8 cellular contexts compared by ENCODE assay signal in the genomic region with DNA sequence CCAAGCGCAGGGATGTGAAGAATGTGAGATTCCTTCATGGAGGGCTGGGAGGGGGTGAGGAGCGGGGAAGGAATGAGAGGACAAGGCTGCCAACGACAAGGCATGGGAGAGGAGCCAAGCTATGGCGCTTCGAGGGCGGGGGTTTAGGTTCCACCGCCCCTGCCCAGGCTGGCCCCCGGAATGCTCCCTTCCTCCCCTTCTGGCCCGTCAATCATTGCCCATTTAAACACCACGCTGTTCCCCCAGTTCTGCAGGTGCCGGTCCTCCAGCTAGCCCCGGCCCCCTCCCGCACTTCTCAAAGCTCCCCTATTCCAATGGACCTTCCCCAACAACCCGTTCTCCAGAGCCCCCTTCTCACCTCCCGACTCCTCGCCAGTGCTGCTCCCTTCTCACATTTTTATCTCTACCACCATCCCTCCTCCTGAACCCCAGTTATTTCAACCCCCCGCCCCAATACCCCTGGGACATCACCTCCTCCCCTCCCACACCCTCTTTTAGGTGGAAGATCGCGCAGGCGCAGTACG. TPM values are rescaled to one million over a fixed set of nuclear protein-coding genes. Genes with fewer than 3 reads are reported as not detected.
A peak's percentile ranks its signal among the peaks of the same experiment; 100 is the strongest.
DNase-seq lines count a peak whose midpoint lies in the region; ATAC-seq and TF ChIP-seq lines count a peak whose summit lies in the region.

No MANE protein-coding gene starts in this region.

- peak overlapping the region; percentile 95 for H3K4me3 Mint-ChIP-seq in activated T-cell treated with anti-CD3 and anti-CD28 coated beads, Interleukin-2, amount 50 U/mL, for 4 hours
- peak overlapping the region; percentile 99 for H3K4me3 Mint-ChIP-seq in dendritic cell treated with granulocyte-macrophage colony-stimulating factor and Interleukin-4, amounts not matched to agents 40 ng/mL and 50 ng/mL, for 4 days

- peak overlapping the region; percentile 94 for H3K4me2 ChIP-seq in PC-3 (ENCODE audit: low read length)

- H3F3A ChIP-seq in PC-3 (ENCODE audit: low read length, unreplicated experiment): no peaks in the 10 kb centered on the region

- H3K27me3 Mint-ChIP-seq in activated T-cell treated with anti-CD3 and anti-CD28 coated beads, Interleukin-2, amount 50 U/mL, for 4 hours (ENCODE audit: low read depth): no peaks in the 10 kb centered on the region
- H3K27me3 Mint-ChIP-seq in dendritic cell treated with granulocyte-macrophage colony-stimulating factor and Interleukin-4, amounts not matched to agents 40 ng/mL and 50 ng/mL, for 4 days: no peaks in the 10 kb centered on the region

- TF ChIP-seq CTCF in PC-3 (conservative IDR thresholded peaks at IDR 0.05; ENCODE audit: low read depth, low read length): no peak
- TF ChIP-seq CTCF in right lobe of liver (IDR thresholded peaks at IDR 0.05): no peak

- H3K4me3 ChIP-seq in PC-3 (ENCODE audit: low read length) (peak overlapping the region; percentile 90), right lobe of liver (peak overlapping the region; percentile 49 to 78 (median 55))

- peak overlapping the region; percentile 82 for H3K9ac ChIP-seq in PC-3 (ENCODE audit: low read length)

- POLR2A ChIA-PET in PC-3 (lab: Charles Lee; ENCODE audit: unreplicated experiment): interaction anchor here (0.7 to 1.3 kb wide), 2 partner anchors 93 to 228 kb away, joined by 3 to 17 read pairs; a partner anchor contains a TSS

- no peak for TF ChIP-seq POLR2A in right lobe of liver (IDR thresholded peaks at IDR 0.05)

- H3K9me3 ChIP-seq in PC-3 (ENCODE audit: low read length): no peaks in the 10 kb centered on the region
- no peaks in the 10 kb centered on the region for H3K9me3 ChIP-seq in right lobe of liver

- no peaks in the 10 kb centered on the region for H3K9me3 Mint-ChIP-seq in activated T-cell treated with anti-CD3 and anti-CD28 coated beads, Interleukin-2, amount 50 U/mL, for 4 hours
- no peaks in the 10 kb centered on the region for H3K9me3 Mint-ChIP-seq in dendritic cell treated with granulocyte-macrophage colony-stimulating factor and Interleukin-4, amounts not matched to agents 40 ng/mL and 50 ng/mL, for 4 days

- H3K27ac ChIP-seq in PC-3 (ENCODE audit: low read length) (peak overlapping the region; percentile 81), right lobe of liver (peak overlapping the region; percentile 91 to 97 (median 91))

- CTCF ChIA-PET in PC-3 (lab: Charles Lee): interaction anchor here (0.6 to 1.6 kb wide), 7 partner anchors 14 to 492 kb away, joined by 3 to 9 read pairs (median 5); a partner anchor contains a TSS

- DNase-seq in activated T-cell treated with anti-CD3 and anti-CD28 coated beads, Interleukin-2, amount 50 U/mL, for 4 hours: no peak
- no peak for DNase-seq in activated T-cell treated with anti-CD3 and anti-CD28 coated beads, Interleukin-2, amount 50 U/mL, for 1 hour
- peak; percentile 52 for DNase-seq in PC-3
- no peak for DNase-seq in right lobe of liver
- DNase-seq in superior temporal gyrus (ENCODE audit: extremely low spot score): peak; percentile 25
- no peak for DNase-seq in NCI-H2107 treated with DMSO at 0.1 percent for 48 hours (lab: John Stamatoyannopoulos, UW; ENCODE audit: unreplicated experiment)

- ATAC-seq in activated T-cell treated with anti-CD3 and anti-CD28 coated beads, Interleukin-2, amount 50 U/mL, for 4 hours: peak; percentile 18 to 34
- ATAC-seq in HG02759 (IDR thresholded peaks at IDR 0.05; ENCODE audit: unreplicated experiment) (peak; percentile 30), PC-3 (peak; percentile 16), right lobe of liver (peak in 1 of 4 donors; percentile 2)

- H3K4me1 Mint-ChIP-seq in activated T-cell treated with anti-CD3 and anti-CD28 coated beads, Interleukin-2, amount 50 U/mL, for 4 hours (ENCODE audit: low read depth): peaks cover 44% of the 10 kb centered on the region
- peaks cover 63% of the 10 kb centered on the region for H3K4me1 Mint-ChIP-seq in dendritic cell treated with granulocyte-macrophage colony-stimulating factor and Interleukin-4, amounts not matched to agents 40 ng/mL and 50 ng/mL, for 4 days (ENCODE audit: low read depth)

- peak overlapping the region; percentile 89 for H2AFZ ChIP-seq in PC-3 (ENCODE audit: low read length)

- 1% methylated on average over 11 of the region's 21 CpGs for WGBS in right lobe of liver (ENCODE audit: insufficient coverage, low coverage, low lambda C conversion rate, missing lambda C conversion rate)

- no peaks in the 10 kb centered on the region for H3K27me3 ChIP-seq in PC-3 (ENCODE audit: low read length)
- no peaks in the 10 kb centered on the region for H3K27me3 ChIP-seq in right lobe of liver

- H3K36me3 Mint-ChIP-seq in activated T-cell treated with anti-CD3 and anti-CD28 coated beads, Interleukin-2, amount 50 U/mL, for 4 hours (ENCODE audit: insufficient read depth): peaks cover 3% of the 10 kb centered on the region
- H3K36me3 Mint-ChIP-seq in dendritic cell treated with granulocyte-macrophage colony-stimulating factor and Interleukin-4, amounts not matched to agents 40 ng/mL and 50 ng/mL, for 4 days (ENCODE audit: low read depth): peaks cover 29% of the 10 kb centered on the region

- BruUV-seq in PC-3 (replicated peaks; lab: Mats Ljungman, UMichigan): TSS peak; percentile 85

- H3K27ac Mint-ChIP-seq in dendritic cell treated with granulocyte-macrophage colony-stimulating factor and Interleukin-4, amounts not matched to agents 40 ng/mL and 50 ng/mL, for 4 days: peak overlapping the region; percentile 100

- intact Hi-C loops in PC-3 (cut with micrococcal nuclease): loop anchor here (5.0 kb wide), 1 partner anchor 46 kb away; a partner anchor contains a TSS
- intact Hi-C loops in dendritic cell treated with granulocyte-macrophage colony-stimulating factor and Interleukin-4, amounts not matched to agents 40 ng/mL and 50 ng/mL, for 4 days (cut with micrococcal nuclease): loop anchor here (5.0 kb wide), 1 partner anchor 36 kb away; a partner anchor contains a TSS
- intact Hi-C loops in right lobe of liver (cut with DNase I): no loop called here

- H3K79me2 ChIP-seq in PC-3 (ENCODE audit: low read length): peaks cover 35% of the 10 kb centered on the region

- no peaks in the 10 kb centered on the region for H4K20me1 ChIP-seq in PC-3 (ENCODE audit: low read length)

- H3K36me3 ChIP-seq in PC-3 (ENCODE audit: low read depth, low read length): no peaks in the 10 kb centered on the region
- H3K36me3 ChIP-seq in right lobe of liver: peaks cover 0 to 3% (median 0%) of the 10 kb centered on the region in 4 donors

- H3K4me1 ChIP-seq in PC-3 (ENCODE audit: insufficient read depth, low read length): peaks cover 22% of the 10 kb centered on the region
- H3K4me1 ChIP-seq in right lobe of liver: peaks cover 0 to 24% (median 7%) of the 10 kb centered on the region in 4 donors

- no peaks in the 10 kb centered on the region for H3K9me2 ChIP-seq in PC-3 (replicated peaks; ENCODE audit: low read length)

RNA-seq across cellular contexts. Expression of a gene that starts 0.4 kb away (rescaled TPM):
- 10 to 100 TPM; 39.3 to 45.6 (median 40.1) TPM for total RNA-seq in activated T-cell treated with anti-CD3 and anti-CD28 coated beads, Interleukin-2, amount 50 U/mL, for 4 hours
- total RNA-seq in PC-3 (2014; rRNA removed) (43.9 and 52.1 TPM in 2 replicates), right lobe of liver (10 to 100 TPM; 10.6 to 23.0 (median 12.3) TPM)

RNA-seq across cellular contexts. Expression of a gene that starts 2.8 kb away (rescaled TPM):
- total RNA-seq in activated T-cell treated with anti-CD3 and anti-CD28 coated beads, Interleukin-2, amount 50 U/mL, for 4 hours: 100 to 1,000 TPM in 1 of 3 donors, 10 to 100 TPM in 2; 92.7 to 103 (median 98.9) TPM
- total RNA-seq in PC-3 (2014; rRNA removed) (91.6 and 98.6 TPM in 2 replicates), right lobe of liver (10 to 100 TPM; 10.3 to 24.3 (median 14.8) TPM)

RNA-seq across cellular contexts. Expression of a gene that starts 8.6 kb away (rescaled TPM):
- under 1 TPM; 0.53 to 0.84 (median 0.79) TPM for total RNA-seq in activated T-cell treated with anti-CD3 and anti-CD28 coated beads, Interleukin-2, amount 50 U/mL, for 4 hours
- total RNA-seq in PC-3 (2014; rRNA removed) (0.18 TPM in 1 of 2 replicates, not detected in the other), right lobe of liver (100 to 1,000 TPM in 3 of 6 experiments, 10 to 100 TPM in 3; 39.7 to 209 (median 110) TPM)

RNA-seq across cellular contexts. Expression of a gene that starts 32.0 kb away (rescaled TPM):
- total RNA-seq in activated T-cell treated with anti-CD3 and anti-CD28 coated beads, Interleukin-2, amount 50 U/mL, for 4 hours: 10 to 100 TPM; 85.7 to 92.9 (median 86.4) TPM
- total RNA-seq in PC-3 (2014; rRNA removed) (38.4 and 39.4 TPM in 2 replicates), right lobe of liver (10 to 100 TPM; 17.9 to 40.8 (median 25.7) TPM)

RNA-seq across cellular contexts. Expression of a gene that starts 36.9 kb away (rescaled TPM):
- total RNA-seq in activated T-cell treated with anti-CD3 and anti-CD28 coated beads, Interleukin-2, amount 50 U/mL, for 4 hours: 10 to 100 TPM; 60.8 to 70.3 (median 67.5) TPM
- total RNA-seq in PC-3 (2014; rRNA removed) (19.1 and 26.7 TPM in 2 replicates), right lobe of liver (10 to 100 TPM; 10.6 to 16.1 (median 12.2) TPM)

Comparison
In these comparisons a context has a peak if more than half of its experiments do, and no peak if none do; other contexts are left out.
1. DNase-seq: peak in PC-3 (single experiment) and superior temporal gyrus (single experiment); none in activated T-cell treated with anti-CD3 and anti-CD28 coated beads, Interleukin-2, amount 50 U/mL, for 4 hours (single experiment), activated T-cell treated with anti-CD3 and anti-CD28 coated beads, Interleukin-2, amount 50 U/mL, for 1 hour (single experiment), right lobe of liver (0 of 3) and NCI-H2107 treated with DMSO at 0.1 percent for 48 hours (single experiment).
2. RNA of a gene that starts 8.6 kb away (total RNA-seq): 39.7 to 209 TPM in right lobe of liver; 0.53 to 0.84 TPM in activated T-cell treated with anti-CD3 and anti-CD28 coated beads, Interleukin-2, amount 50 U/mL, for 4 hours and 0.18 TPM in PC-3; every median in the first group is over 10 times any median in the second.
3. intact Hi-C loops: an anchor here in PC-3 (5.0 kb wide) and dendritic cell treated with granulocyte-macrophage colony-stimulating factor and Interleukin-4, amounts not matched to agents 40 ng/mL and 50 ng/mL, for 4 days (5.0 kb wide); none called in right lobe of liver.